ENCODE assay signal across 8 cellular contexts in genomic region chr2:210002158-210003157, GRCh38. TPM values are rescaled to one million over a fixed set of nuclear protein-coding genes. Genes with fewer than 3 reads are reported as not detected.
DNase-seq lines count a peak whose midpoint lies in the region; ATAC-seq and TF ChIP-seq lines count a peak whose summit lies in the region.

Gene RPE, plus strand, starts transcription at chr2:210002638. Its CDS starts 24 bp downstream, at chr2:210002662.

- DNase-seq in ELF-1 (ENCODE audit: low read depth, low spot score) (peak; percentile 97), H7 (peak; percentile 94), M059J (ENCODE audit: low read depth) (peak; percentile 92), SHP77 (lab: John Stamatoyannopoulos, UW) (peak; percentile 85 to 95), fibroblast of pulmonary artery (ENCODE audit: low read depth) (peak; percentile 93)
- peak; percentile 96 for DNase-seq in activated effector memory CD4-positive, alpha-beta T cell treated with Interleukin-2 at 50 U/mL for 16 hours
- peak; percentile 97 for DNase-seq in natural killer cell treated with Interleukin-12 subunit alpha and Interleukin-12 subunit beta and Interleukin-15 and Interleukin-18, amount 100 ng/mL, for 72 hours (ENCODE audit: low spot score)
- DNase-seq in stimulated activated naive CD8-positive, alpha-beta T cell treated with anti-CD3 and anti-CD28 coated beads, Interleukin-15, Interleukin-2, amounts not matched to agents 100 U/mL and 50 U/mL, for 24 hours = peak; percentile 99

- peak within 1 kb of the TSS; percentile 91 for H3K4me3 Mint-ChIP-seq in natural killer cell treated with Interleukin-12 subunit alpha and Interleukin-12 subunit beta and Interleukin-15 and Interleukin-18, amount 100 ng/mL, for 72 hours

- no peak for TF ChIP-seq CTCF in fibroblast of pulmonary artery (IDR thresholded peaks at IDR 0.05; ENCODE audit: low read length, missing control alignments)

- peak within 1 kb of the TSS; percentile 96 to 97 for H3K27ac Mint-ChIP-seq in natural killer cell treated with Interleukin-12 subunit alpha and Interleukin-12 subunit beta and Interleukin-15 and Interleukin-18, amount 100 ng/mL, for 72 hours

- H3K27me3 Mint-ChIP-seq in natural killer cell treated with Interleukin-12 subunit alpha and Interleukin-12 subunit beta and Interleukin-15 and Interleukin-18, amount 100 ng/mL, for 72 hours = no peaks in the 10 kb centered on the region

- H3K36me3 ChIP-seq in H7 (replicated peaks; ENCODE audit: control insufficient read depth, insufficient read depth, low read length) = peaks cover 2% of the 10 kb centered on the region; the same call in 1 of the 2 replicates

- H3K9me3 Mint-ChIP-seq in natural killer cell treated with Interleukin-12 subunit alpha and Interleukin-12 subunit beta and Interleukin-15 and Interleukin-18, amount 100 ng/mL, for 72 hours = no peaks in the 10 kb centered on the region

- H3K27me3 ChIP-seq in H7 (ENCODE audit: control insufficient read depth, insufficient read depth, low read length) = no peaks in the 10 kb centered on the region

- ATAC-seq in natural killer cell treated with Interleukin-12 subunit alpha and Interleukin-12 subunit beta and Interleukin-15 and Interleukin-18, amount 100 ng/mL, for 72 hours = peak; percentile 100
- peak; percentile 99 for ATAC-seq in stimulated activated naive CD8-positive, alpha-beta T cell treated with anti-CD3 and anti-CD28 coated beads, Interleukin-15, Interleukin-2, amounts not matched to agents 100 U/mL and 50 U/mL, for 24 hours

- H3K4me3 ChIP-seq in H7 (ENCODE audit: insufficient read depth, low read depth, low read length) = peak within 1 kb of the TSS; percentile 98
- H3K4me3 ChIP-seq in fibroblast of pulmonary artery (replicated peaks; ENCODE audit: low read depth, low read length) = peak within 1 kb of the TSS; percentile 100

- H3K4me1 Mint-ChIP-seq in natural killer cell treated with Interleukin-12 subunit alpha and Interleukin-12 subunit beta and Interleukin-15 and Interleukin-18, amount 100 ng/mL, for 72 hours (ENCODE audit: low read depth in 2 of 2) = peaks cover 38 to 54% of the 10 kb centered on the region in 2 donors

- H3K36me3 Mint-ChIP-seq in natural killer cell treated with Interleukin-12 subunit alpha and Interleukin-12 subunit beta and Interleukin-15 and Interleukin-18, amount 100 ng/mL, for 72 hours = peaks cover 2% of the 10 kb centered on the region

RNA-seq across cellular contexts. Expression of gene RPE, which starts in this region (rescaled TPM):
- 51.3 and 51.5 TPM in 2 replicates for total RNA-seq in H7 (2014; rRNA removed; shearing (Covaris generic))
- total RNA-seq in M059J (2014; rRNA removed; shearing (Covaris generic)) = 79.5 and 114 TPM in 2 replicates
- 10 to 100 TPM; 49.4 to 70.9 TPM for total RNA-seq in natural killer cell treated with Interleukin-12 subunit alpha and Interleukin-12 subunit beta and Interleukin-15 and Interleukin-18, amount 100 ng/mL, for 72 hours

Comparison
In these comparisons a context has a peak if more than half of its experiments do, and no peak if none do; other contexts are left out.
1. Peak in every context shown above with its lines: DNase-seq, ATAC-seq and H3K4me3 ChIP-seq.